ENCODE assay signal across 8 cellular contexts in the genomic region with DNA sequence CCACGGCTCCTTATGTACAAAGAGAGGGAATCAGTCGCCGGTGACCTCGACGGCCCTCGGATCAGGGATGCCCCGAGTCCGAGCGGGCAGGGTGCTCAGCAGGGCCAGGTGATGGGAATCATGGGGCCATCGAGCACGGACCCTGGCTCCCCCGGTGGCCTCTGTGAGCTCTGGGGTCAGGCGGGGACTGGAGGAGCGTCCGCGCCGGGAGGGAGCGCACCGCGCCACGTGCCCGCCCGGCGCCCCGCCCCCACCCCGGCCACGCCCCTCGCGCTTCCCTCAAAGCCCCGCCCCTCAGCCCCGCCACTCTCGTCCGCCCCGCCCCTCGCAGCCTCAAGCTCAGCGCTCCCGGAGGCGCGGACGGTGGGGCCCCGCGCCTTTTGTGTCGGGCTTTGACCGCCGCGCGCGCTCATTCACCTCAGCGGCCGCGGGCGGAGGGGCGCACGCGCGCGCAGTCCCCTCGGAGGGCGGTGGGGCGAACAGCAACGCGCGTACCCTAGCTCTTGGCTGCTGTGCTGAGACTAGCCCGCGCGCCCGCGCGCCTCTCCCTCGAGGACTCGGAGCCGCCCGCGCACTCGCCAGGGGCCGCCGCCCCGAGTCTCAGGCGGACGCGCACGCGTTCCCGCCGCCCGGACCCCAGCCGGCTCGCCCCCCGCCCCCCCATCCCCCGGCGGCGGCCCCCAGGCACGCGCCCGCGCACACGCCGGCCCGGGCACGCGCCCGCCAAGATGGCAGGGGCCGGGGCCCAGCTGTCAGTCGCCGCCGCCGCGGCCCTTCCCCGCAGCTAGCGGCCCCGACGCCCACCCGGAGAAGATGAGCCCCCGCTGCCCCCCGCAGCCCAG.
DNase-seq lines count a peak whose midpoint lies in the region; TF ChIP-seq lines count a peak whose summit lies in the region.

No MANE protein-coding gene starts in this region.

- peak overlapping the region in 1 of 2 donors; percentile 33 for H3K9ac ChIP-seq in mucosa of rectum (ENCODE audit: low read depth in 1 of 2, low read length in 2 of 2)

- TF ChIP-seq POLR2A in GM19099 (IDR thresholded peaks at IDR 0.05; ENCODE audit: extremely low read depth, insufficient read length, low read depth): peak; percentile 32
- TF ChIP-seq POLR2A in erythroblast (IDR thresholded peaks at IDR 0.05; ENCODE audit: low read length): peak; percentile 28

- H3K4me3 ChIP-seq in mucosa of rectum (ENCODE audit: low read length in 2 of 2): peak overlapping the region; percentile 34 to 58

- DNase-seq in AG08395 (ENCODE audit: low spot score): peak; percentile 92
- peak; percentile 73 for DNase-seq in HPDE6-E6E7 (ENCODE audit: extremely low spot score)
- DNase-seq in NOMO-1 treated with dmso at 0.1 percent for 144 hours (lab: John Stamatoyannopoulos, UW; ENCODE audit: unreplicated experiment): peak; percentile 54
- peak; percentile 81 for DNase-seq in activated T-cell treated with anti-CD3 and anti-CD28 coated beads for 48 hours (ENCODE audit: low read depth)
- peak; percentile 88 to 91 for DNase-seq in erythroblast (lab: John Stamatoyannopoulos, UW)
- DNase-seq in stimulated activated CD8-positive, alpha-beta memory T cell treated with anti-CD3 and anti-CD28 coated beads, Interleukin-4, amount 100 ng/mL, for 1 hour (ENCODE audit: low read depth in 2 of 2, low spot score in 1 of 2): peak; percentile 56 to 60

- H3K27me3 ChIP-seq in mucosa of rectum (ENCODE audit: control insufficient read depth in 2 of 2, insufficient read depth in 2 of 2, low read length in 2 of 2): peaks cover 14 to 42% of the 10 kb centered on the region in 2 donors

- peaks cover 3 to 6% of the 10 kb centered on the region in 2 donors for H3K9me3 ChIP-seq in mucosa of rectum (ENCODE audit: control insufficient read depth in 2 of 2, low read length in 2 of 2)

- H3K4me1 ChIP-seq in mucosa of rectum (ENCODE audit: control insufficient read depth in 2 of 2, insufficient read depth in 2 of 2, low read length in 2 of 2): no peaks in the 10 kb centered on the region

- H3K27ac ChIP-seq in mucosa of rectum (ENCODE audit: low read depth in 2 of 2, low read length in 2 of 2): no peak overlapping the region

- no peaks in the 10 kb centered on the region for H3K36me3 ChIP-seq in mucosa of rectum (ENCODE audit: control insufficient read depth in 2 of 2, insufficient read depth in 2 of 2, low read length in 2 of 2)
